1 cellular context compared by ENCODE assay signal in the genomic region with DNA sequence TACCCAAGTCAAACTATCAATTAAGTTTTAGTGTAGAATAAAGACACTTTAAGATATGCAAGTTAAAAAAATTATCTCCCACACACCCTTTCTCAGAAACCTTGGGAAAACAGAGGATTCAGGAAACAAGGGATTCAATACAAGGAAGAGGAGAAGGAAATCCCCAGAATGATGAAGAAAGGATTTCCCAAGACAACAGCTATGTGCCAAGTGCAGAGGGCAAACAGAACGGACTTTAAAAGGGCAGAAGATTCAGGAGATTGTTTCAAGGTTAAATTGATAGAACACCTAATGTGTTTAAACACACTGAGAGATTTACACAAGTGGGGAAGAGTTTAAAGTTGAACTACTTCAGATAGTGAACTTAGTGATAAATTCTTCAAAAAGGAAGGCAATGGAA.
TF ChIP-seq lines count a peak whose summit lies in the region.

No MANE protein-coding gene starts in this region.

TF ChIP-seq in A549, 52 proteins besides CTCF, POLR2A, EP300 and RAD21 (continued from another document):
- no peak for TF ChIP-seq RNF2 (IDR thresholded peaks at IDR 0.05; ENCODE audit: borderline replicate concordance, low read depth)
- TF ChIP-seq, protein P1, sequence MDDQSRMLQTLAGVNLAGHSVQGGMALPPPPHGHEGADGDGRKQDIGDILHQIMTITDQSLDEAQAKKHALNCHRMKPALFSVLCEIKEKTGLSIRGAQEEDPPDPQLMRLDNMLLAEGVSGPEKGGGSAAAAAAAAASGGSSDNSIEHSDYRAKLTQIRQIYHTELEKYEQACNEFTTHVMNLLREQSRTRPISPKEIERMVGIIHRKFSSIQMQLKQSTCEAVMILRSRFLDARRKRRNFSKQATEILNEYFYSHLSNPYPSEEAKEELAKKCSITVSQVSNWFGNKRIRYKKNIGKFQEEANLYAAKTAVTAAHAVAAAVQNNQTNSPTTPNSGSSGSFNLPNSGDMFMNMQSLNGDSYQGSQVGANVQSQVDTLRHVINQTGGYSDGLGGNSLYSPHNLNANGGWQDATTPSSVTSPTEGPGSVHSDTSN (IDR thresholded peaks at IDR 0.05): no peak
